In the genomic region with DNA sequence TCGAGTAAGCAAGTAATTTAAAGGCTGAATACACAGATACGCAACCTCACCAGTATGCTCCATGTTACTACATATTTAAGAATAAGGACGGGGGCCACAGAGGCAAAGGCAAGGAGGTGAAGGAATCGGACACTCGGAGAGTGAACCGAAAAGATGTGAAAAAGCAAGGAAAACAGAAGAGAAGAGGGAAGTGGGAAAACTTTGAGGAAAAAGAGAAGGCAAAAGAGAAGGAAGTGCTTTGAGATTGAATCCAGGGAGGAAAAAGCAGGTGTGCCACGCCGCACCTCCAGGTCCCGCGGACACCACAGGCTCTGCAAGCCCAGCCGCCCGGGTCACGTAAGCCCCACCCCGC, we compare ENCODE assay signal across 1 cellular context.
A peak's percentile ranks its signal among the peaks of the same experiment; 100 is the strongest.
TF ChIP-seq lines count a peak whose summit lies in the region.

No MANE protein-coding gene starts in this region.

TF ChIP-seq in GM12878, 131 proteins besides CTCF, POLR2A, EP300 and RAD21 (continued from another document):
- TF ChIP-seq MEF2B (IDR thresholded peaks at IDR 0.05; ENCODE audit: partially characterized antibody, poor library complexity, severe bottlenecking) (no peak), E2F4 (IDR thresholded peaks at IDR 0.05; ENCODE audit: low read depth, low read length) (no peak), USF2 (IDR thresholded peaks at IDR 0.05; ENCODE audit: borderline replicate concordance, low read depth, low read length) (no peak), SPI1 (IDR thresholded peaks at IDR 0.05; ENCODE audit: borderline replicate concordance, insufficient read depth, low read depth, low read length) (no peak), E2F8 (IDR thresholded peaks at IDR 0.05; ENCODE audit: low read depth, partially characterized antibody) (peak; percentile 28), POLR2AphosphoS2 (IDR thresholded peaks at IDR 0.05; ENCODE audit: low read depth, low read length) (peak; percentile 45; the same call in 1 of the 2 replicates), ATF2 (IDR thresholded peaks at IDR 0.05; ENCODE audit: low read length) (no peak), ETV6 (conservative IDR thresholded peaks at IDR 0.05 in 1 of 2, IDR thresholded peaks at IDR 0.05 in 1 of 2; ENCODE audit: borderline replicate concordance in 1 of 2, low read depth in 1 of 2) (no peak), POLR2AphosphoS5 (IDR thresholded peaks at IDR 0.05; ENCODE audit: low read length) (peak; percentile 70; the same call in 1 of the 2 replicates), RUNX3 (IDR thresholded peaks at IDR 0.05; ENCODE audit: low read length) (peak; percentile 5; the same call in 1 of the 2 replicates)
- TF ChIP-seq, protein P1, sequence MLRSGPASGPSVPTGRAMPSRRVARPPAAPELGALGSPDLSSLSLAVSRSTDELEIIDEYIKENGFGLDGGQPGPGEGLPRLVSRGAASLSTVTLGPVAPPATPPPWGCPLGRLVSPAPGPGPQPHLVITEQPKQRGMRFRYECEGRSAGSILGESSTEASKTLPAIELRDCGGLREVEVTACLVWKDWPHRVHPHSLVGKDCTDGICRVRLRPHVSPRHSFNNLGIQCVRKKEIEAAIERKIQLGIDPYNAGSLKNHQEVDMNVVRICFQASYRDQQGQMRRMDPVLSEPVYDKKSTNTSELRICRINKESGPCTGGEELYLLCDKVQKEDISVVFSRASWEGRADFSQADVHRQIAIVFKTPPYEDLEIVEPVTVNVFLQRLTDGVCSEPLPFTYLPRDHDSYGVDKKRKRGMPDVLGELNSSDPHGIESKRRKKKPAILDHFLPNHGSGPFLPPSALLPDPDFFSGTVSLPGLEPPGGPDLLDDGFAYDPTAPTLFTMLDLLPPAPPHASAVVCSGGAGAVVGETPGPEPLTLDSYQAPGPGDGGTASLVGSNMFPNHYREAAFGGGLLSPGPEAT (IDR thresholded peaks at IDR 0.05; ENCODE audit: low read depth), result peak; percentile 40; the same call in 1 of the 2 replicates
- TF ChIP-seq, protein P2, sequence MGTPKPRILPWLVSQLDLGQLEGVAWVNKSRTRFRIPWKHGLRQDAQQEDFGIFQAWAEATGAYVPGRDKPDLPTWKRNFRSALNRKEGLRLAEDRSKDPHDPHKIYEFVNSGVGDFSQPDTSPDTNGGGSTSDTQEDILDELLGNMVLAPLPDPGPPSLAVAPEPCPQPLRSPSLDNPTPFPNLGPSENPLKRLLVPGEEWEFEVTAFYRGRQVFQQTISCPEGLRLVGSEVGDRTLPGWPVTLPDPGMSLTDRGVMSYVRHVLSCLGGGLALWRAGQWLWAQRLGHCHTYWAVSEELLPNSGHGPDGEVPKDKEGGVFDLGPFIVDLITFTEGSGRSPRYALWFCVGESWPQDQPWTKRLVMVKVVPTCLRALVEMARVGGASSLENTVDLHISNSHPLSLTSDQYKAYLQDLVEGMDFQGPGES (IDR thresholded peaks at IDR 0.05), result no peak
- TF ChIP-seq, protein P3, sequence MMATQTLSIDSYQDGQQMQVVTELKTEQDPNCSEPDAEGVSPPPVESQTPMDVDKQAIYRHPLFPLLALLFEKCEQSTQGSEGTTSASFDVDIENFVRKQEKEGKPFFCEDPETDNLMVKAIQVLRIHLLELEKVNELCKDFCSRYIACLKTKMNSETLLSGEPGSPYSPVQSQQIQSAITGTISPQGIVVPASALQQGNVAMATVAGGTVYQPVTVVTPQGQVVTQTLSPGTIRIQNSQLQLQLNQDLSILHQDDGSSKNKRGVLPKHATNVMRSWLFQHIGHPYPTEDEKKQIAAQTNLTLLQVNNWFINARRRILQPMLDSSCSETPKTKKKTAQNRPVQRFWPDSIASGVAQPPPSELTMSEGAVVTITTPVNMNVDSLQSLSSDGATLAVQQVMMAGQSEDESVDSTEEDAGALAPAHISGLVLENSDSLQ (IDR thresholded peaks at IDR 0.05), result no peak
TF ChIP-seq in GM12878: peak in this region for 8.
